ENCODE assay signal across 28 cellular contexts in genomic region chr5:9731159-9731558, GRCh38.
"Had no signal": no experiment of that assay in that cellular context is flagged by ENCODE, and none has a peak within 500 bp of the region (broad histone marks: within the 10 kb centered on the region; RNA-seq: fewer than 3 reads in every experiment).

No MANE protein-coding gene starts in this region.

- H3K27ac Mint-ChIP-seq: stimulated activated effector memory CD8-positive, alpha-beta T cell treated with anti-CD3 and anti-CD28 coated beads, Interleukin-12 subunit alpha, Interleukin-12 subunit beta, amount 100 ng/mL, for 72 hours; stimulated activated memory B cell treated with anti-CD40 and anti-IgM and Interleukin-4, amounts not matched to agents 10 μg/mL and 1 μg/mL and 100 μg/mL, for 72 hours; stimulated activated naive B cell treated with anti-CD40 and anti-IgM and Interleukin-4, amounts not matched to agents 10 μg/mL and 1 μg/mL and 100 μg/mL, for 72 hours; stimulated activated naive CD8-positive, alpha-beta T cell treated with anti-CD3 and anti-CD28 coated beads, Interleukin-15, Interleukin-2, amounts not matched to agents 100 ng/mL and 50 ng/mL, for 24 hours; type B pancreatic cell had no signal

- H3K36me3 Mint-ChIP-seq: stimulated activated memory B cell treated with anti-CD40 and anti-IgM and Interleukin-4, amounts not matched to agents 10 μg/mL and 1 μg/mL and 100 μg/mL, for 72 hours; stimulated activated naive B cell treated with anti-CD40 and anti-IgM and Interleukin-4, amounts not matched to agents 10 μg/mL and 1 μg/mL and 100 μg/mL, for 72 hours; type B pancreatic cell had no signal

- H3K27me3 ChIP-seq: stomach, suprapubic skin, testis, thyroid gland, tibial artery, tibial nerve, transverse colon, upper lobe of left lung, upper lobe of right lung, uterus, vagina had no signal

- H3K27me3 Mint-ChIP-seq: stimulated activated memory B cell treated with anti-CD40 and anti-IgM and Interleukin-4, amounts not matched to agents 10 μg/mL and 1 μg/mL and 100 μg/mL, for 72 hours; stimulated activated naive B cell treated with anti-CD40 and anti-IgM and Interleukin-4, amounts not matched to agents 10 μg/mL and 1 μg/mL and 100 μg/mL, for 72 hours; stimulated activated naive CD8-positive, alpha-beta T cell treated with anti-CD3 and anti-CD28 coated beads, Interleukin-15, amount 100 ng/mL, for 72 hours; stimulated activated naive CD8-positive, alpha-beta T cell treated with anti-CD3 and anti-CD28 coated beads, Interleukin-15, Interleukin-2, amounts not matched to agents 100 ng/mL and 50 ng/mL, for 24 hours; type B pancreatic cell had no signal

- H3K4me3 Mint-ChIP-seq: stimulated activated effector memory CD8-positive, alpha-beta T cell treated with anti-CD3 and anti-CD28 coated beads, Interleukin-12 subunit alpha, Interleukin-12 subunit beta, amount 100 ng/mL, for 72 hours; stimulated activated memory B cell treated with anti-CD40 and anti-IgM and Interleukin-4, amounts not matched to agents 10 μg/mL and 1 μg/mL and 100 μg/mL, for 72 hours; stimulated activated naive B cell treated with anti-CD40 and anti-IgM and Interleukin-4, amounts not matched to agents 10 μg/mL and 1 μg/mL and 100 μg/mL, for 72 hours; stimulated activated naive CD8-positive, alpha-beta T cell treated with anti-CD3 and anti-CD28 coated beads, Interleukin-15, amount 100 ng/mL, for 72 hours; stimulated activated naive CD8-positive, alpha-beta T cell treated with anti-CD3 and anti-CD28 coated beads, Interleukin-15, Interleukin-2, amounts not matched to agents 100 ng/mL and 50 ng/mL, for 24 hours; type B pancreatic cell had no signal

- H3K36me3 ChIP-seq: stomach, suprapubic skin, thoracic aorta, thyroid gland, tibial artery, tibial nerve, transverse colon, upper lobe of left lung, upper lobe of right lung, uterus, vagina had no signal

- DNase-seq: stimulated activated CD4-positive, alpha-beta T cell treated with anti-CD3 and anti-CD28 coated beads, Interleukin-2, amount 100 ng/mL, for 48 hours; stimulated activated CD4-positive, alpha-beta T cell treated with anti-CD3 and anti-CD28 coated beads, Interleukin-4, amount 100 ng/mL, for 1 hour; stimulated activated CD4-positive, alpha-beta T cell treated with anti-CD3 and anti-CD28 coated beads, Interleukin-4, amount 100 ng/mL, for 24 hours; stimulated activated CD4-positive, alpha-beta T cell treated with anti-CD3 and anti-CD28 coated beads, Interleukin-4, amount 100 ng/mL, for 4 hours; stimulated activated CD8-positive, alpha-beta memory T cell treated with anti-CD3 and anti-CD28 coated beads, Interleukin-4, amount 100 ng/mL, for 48 hours; stimulated activated naive B cell treated with anti-CD40 and anti-IgM and Interleukin-4, amounts not matched to agents 10 μg/mL and 1 μg/mL and 100 μg/mL, for 72 hours; stimulated activated naive CD4-positive, alpha-beta T cell; stimulated activated naive CD4-positive, alpha-beta T cell treated with Interleukin-2 at 50 U/mL for 16 hours; stimulated activated naive CD8-positive, alpha-beta T cell treated with anti-CD3 and anti-CD28 coated beads, Interleukin-15, amount 100 ng/mL, for 72 hours; stimulated activated naive CD8-positive, alpha-beta T cell treated with anti-CD3 and anti-CD28 coated beads, Interleukin-15, Interleukin-2, amounts not matched to agents 100 U/mL and 50 U/mL, for 24 hours; stomach; substantia nigra; testis; thyroid gland; tibial artery; transverse colon; trophoblast cell; upper lobe of right lung; uterus had no signal

- H3K9me3 ChIP-seq: stomach, suprapubic skin, testis, thoracic aorta, thyroid gland, tibial artery, tibial nerve, transverse colon, upper lobe of right lung, uterus, vagina had no signal

- H3K27ac ChIP-seq: stomach, suprapubic skin, testis, thoracic aorta, thyroid gland, tibial artery, tibial nerve, transverse colon, upper lobe of left lung, upper lobe of right lung, uterus, vagina had no signal

- H3K4me3 ChIP-seq: stomach, suprapubic skin, testis, thoracic aorta, thyroid gland, tibial artery, tibial nerve, transverse colon, upper lobe of left lung, upper lobe of right lung, uterus, vagina had no signal

- H3K4me1 ChIP-seq: stomach, suprapubic skin, testis, tibial artery, tibial nerve, transverse colon, upper lobe of left lung, upper lobe of right lung, uterus, vagina had no signal

- H3K4me1 Mint-ChIP-seq: stimulated activated effector memory CD8-positive, alpha-beta T cell treated with anti-CD3 and anti-CD28 coated beads, Interleukin-12 subunit alpha, Interleukin-12 subunit beta, amount 100 ng/mL, for 72 hours; stimulated activated memory B cell treated with anti-CD40 and anti-IgM and Interleukin-4, amounts not matched to agents 10 μg/mL and 1 μg/mL and 100 μg/mL, for 72 hours; stimulated activated naive B cell treated with anti-CD40 and anti-IgM and Interleukin-4, amounts not matched to agents 10 μg/mL and 1 μg/mL and 100 μg/mL, for 72 hours; stimulated activated naive CD8-positive, alpha-beta T cell treated with anti-CD3 and anti-CD28 coated beads, Interleukin-15, amount 100 ng/mL, for 72 hours had no signal
